Comparison of ENCODE assay signal across 8 cellular contexts in genomic region chr7:74174606-74175082, GRCh38. TPM values are rescaled to one million over a fixed set of nuclear protein-coding genes. Genes with fewer than 3 reads are reported as not detected.
DNase-seq lines count a peak whose midpoint lies in the region; ATAC-seq and TF ChIP-seq lines count a peak whose summit lies in the region.

No MANE protein-coding gene starts in this region.

- no peaks in the 10 kb centered on the region for H3K36me3 ChIP-seq in lung (ENCODE audit: control insufficient read depth in 2 of 2, insufficient read depth in 2 of 2, low read length in 2 of 2)

- TF ChIP-seq CTCF in VCaP (conservative IDR thresholded peaks at IDR 0.05) (no peak), lung (IDR thresholded peaks at IDR 0.05; ENCODE audit: control extremely low read depth, extremely low read depth) (no peak), GM13977 (IDR thresholded peaks at IDR 0.05; ENCODE audit: extremely low read depth, insufficient read depth, missing control alignments) (no peak)

- peak; percentile 26 for DNase-seq in COR-L47 (lab: John Stamatoyannopoulos, UW)
- peak; percentile 50 for DNase-seq in HK-2 (ENCODE audit: unreplicated experiment)
- DNase-seq in ecto neural progenitor cell (ENCODE audit: low spot score): peak; percentile 69
- peak; percentile 36 for DNase-seq in lung (ENCODE audit: low spot score)
- peak; percentile 53 for DNase-seq in stimulated activated CD8-positive, alpha-beta memory T cell treated with anti-CD3 and anti-CD28 coated beads, Interleukin-4, amount 100 ng/mL, for 48 hours
- no peak for DNase-seq in GM13977 (ENCODE audit: low spot score)

- H3K4me1 ChIP-seq in lung (ENCODE audit: control insufficient read depth in 2 of 2, insufficient read depth in 2 of 2, low read length in 2 of 2): peaks cover 8 to 27% of the 10 kb centered on the region in 2 donors

- no peaks in the 10 kb centered on the region for H3K9me3 ChIP-seq in lung (ENCODE audit: control insufficient read depth in 2 of 2, insufficient read depth in 1 of 2, low read length in 1 of 2)

- ATAC-seq in GM19468 (IDR thresholded peaks at IDR 0.05; ENCODE audit: extremely low read depth, unreplicated experiment) (peak; percentile 2), lung (ENCODE audit: insufficient read depth, low FRiP score) (peak; percentile 5)

- H3K27ac ChIP-seq in VCaP (peak overlapping the region; percentile 98), lung (ENCODE audit: low read depth in 1 of 2, low read length in 1 of 2) (peak overlapping the region; percentile 95 to 98)

- no peaks in the 10 kb centered on the region for H3K27me3 ChIP-seq in lung (ENCODE audit: control insufficient read depth, insufficient read depth)

- H3K4me3 ChIP-seq in lung: peak overlapping the region; percentile 100

- 0% methylated on average over 14 to 42 of the region's 43 CpGs for WGBS in lung, 2 donors

- in situ Hi-C loops in GM13977 (cut with MboI; ENCODE audit: low pct_unique_long_range_greater_than_20kb, low sequenced_read_pairs, unreplicated experiment): loop anchor here (25.0 kb wide), 1 partner anchor 87 kb away; the partner anchor contains the start of gene LIMK1

RNA-seq across cellular contexts. Expression of gene EIF4H, which starts 0.5 kb away (rescaled TPM):
- total RNA-seq in lung: 100 to 1,000 TPM; 228 to 250 TPM
- polyA plus RNA-seq in lung: 100 to 1,000 TPM; 125 to 217 TPM

RNA-seq across cellular contexts. Expression of gene LAT2, which starts 35.2 kb away (rescaled TPM):
- total RNA-seq in lung: 10 to 100 TPM; 11.2 to 37.9 TPM
- 100 to 1,000 TPM in 1 of 2 donors, 10 to 100 TPM in 1; 19.5 to 110 TPM for polyA plus RNA-seq in lung
